Comparison of ENCODE assay signal across 17 cellular contexts in genomic region chr17:7466318-7466643, GRCh38. TPM values are rescaled to one million over a fixed set of nuclear protein-coding genes. Genes with fewer than 3 reads are reported as not detected.
DNase-seq lines count a peak whose midpoint lies in the region; ATAC-seq and TF ChIP-seq lines count a peak whose summit lies in the region.
"Had no signal": no experiment of that assay in that cellular context is flagged by ENCODE, and none has a peak within 500 bp of the region (broad histone marks: within the 10 kb centered on the region; RNA-seq: fewer than 3 reads in every experiment).

No MANE protein-coding gene starts in this region.

- H2BK120ac ChIP-seq in trophoblast cell (ENCODE audit: insufficient read depth, low read length, poor library complexity) = no peak overlapping the region

- no peak overlapping the region for H3K4ac ChIP-seq in trophoblast cell (ENCODE audit: low read depth, low read length)

- peak overlapping the region; percentile 25 for H3K18ac ChIP-seq in trophoblast cell (ENCODE audit: low read length)

- H2AK5ac ChIP-seq in trophoblast cell (ENCODE audit: low read length) = no peak overlapping the region

- H3K4me1 ChIP-seq in HEK293 (ENCODE audit: control insufficient read depth, insufficient read depth, low read length) (peaks cover 4% of the 10 kb centered on the region; the same call in 1 of the 2 replicates), trophoblast cell (ENCODE audit: control insufficient read depth in 1 of 2, insufficient read depth in 2 of 2, low read length in 2 of 2) (peaks cover 3 to 7% of the 10 kb centered on the region in 2 experiments)
- H3K4me1 ChIP-seq: BE2C, SJCRH30 had no signal

- no peak overlapping the region for H3K23ac ChIP-seq in trophoblast cell (ENCODE audit: low read length)

- H3K36me3 ChIP-seq in HEK293 (ENCODE audit: control insufficient read depth in 2 of 2, insufficient read depth in 1 of 2, low read length in 2 of 2) = peaks cover 0 to 48% of the 10 kb centered on the region in 2 experiments; a peak in 2 of 3 replicates
- H3K36me3 ChIP-seq in trophoblast cell (ENCODE audit: control insufficient read depth in 1 of 2, insufficient read depth in 2 of 2, low read length in 2 of 2) = peaks cover 38 to 39% of the 10 kb centered on the region in 2 experiments
- H3K36me3 ChIP-seq: BE2C, SJCRH30 had no signal

- DNase-seq in caudate nucleus (lab: John Stamatoyannopoulos, UW) = no peak
- no peak for DNase-seq in trophoblast cell
- DNase-seq in NCI-H2081 (lab: John Stamatoyannopoulos, UW) = no peak
- no peak for DNase-seq in activated CD4-positive, CD25-positive, alpha-beta regulatory T cell (lab: John Stamatoyannopoulos, UW)
- DNase-seq: BE2C; NCI-H1694; SJCRH30; stimulated activated CD4-positive, alpha-beta T cell treated with anti-CD3 and anti-CD28 coated beads, Interleukin-15, amount 100 ng/mL, for 24 hours; stimulated activated CD8-positive, alpha-beta memory T cell treated with anti-CD3 and anti-CD28 coated beads, Interleukin-4, amount 100 ng/mL, for 48 hours; WERI-Rb-1 had no signal

- no peak overlapping the region for H2AFZ ChIP-seq in trophoblast cell (ENCODE audit: insufficient read depth, low read length, poor library complexity)

- no peaks in the 10 kb centered on the region for H3K79me2 ChIP-seq in trophoblast cell (ENCODE audit: control insufficient read depth, insufficient read depth, low read length, poor library complexity)

- H4K91ac ChIP-seq in trophoblast cell (ENCODE audit: low read depth, low read length) = no peak overlapping the region

- no peaks in the 10 kb centered on the region for H3K27me3 ChIP-seq in trophoblast cell (ENCODE audit: insufficient read depth, low read length)
- H3K27me3 ChIP-seq: BE2C, body of pancreas, SJCRH30 had no signal

- H4K12ac ChIP-seq in trophoblast cell (ENCODE audit: low read depth, low read length) = no peak overlapping the region

- H4K8ac ChIP-seq in trophoblast cell (ENCODE audit: low read depth, low read length) = no peak overlapping the region

- no peak overlapping the region for H3K14ac ChIP-seq in trophoblast cell (ENCODE audit: low read length)

- H3K27ac ChIP-seq in HEK293 (ENCODE audit: extremely low read depth, low read depth, low read length) (no peak overlapping the region), caudate nucleus (ENCODE audit: low read depth, low read length) (peak overlapping the region; percentile 21), trophoblast cell (ENCODE audit: low read depth, low read length) (no peak overlapping the region)
- H3K27ac ChIP-seq: epithelial cell of prostate, SJCRH30, WERI-Rb-1 had no signal

- POLR2A ChIA-PET in HEK293 (lab: Yijun Ruan, JAX) = interaction anchor here (0.6 to 2.0 kb wide), 4 partner anchors 10 to 19 kb away, joined by 3 to 6 read pairs (median 4); partner anchors contain the start of genes POLR2A and ZBTB4

- no peak overlapping the region for H3K9ac ChIP-seq in trophoblast cell (ENCODE audit: low read length)

- no peak overlapping the region for H3K4me2 ChIP-seq in trophoblast cell (ENCODE audit: low read length)

- H2BK12ac ChIP-seq in trophoblast cell (ENCODE audit: low read length) = no peak overlapping the region

- H3K4me3 ChIP-seq in HEK293 (ENCODE audit: low read depth, low read length) (no peak overlapping the region), trophoblast cell (ENCODE audit: low read depth, low read length) (no peak overlapping the region)
- H3K4me3 ChIP-seq: body of pancreas, SJCRH30 had no signal

- H3K9me3 ChIP-seq in HEK293 (ENCODE audit: control insufficient read depth, insufficient read depth, low read depth, low read length) = no peaks in the 10 kb centered on the region
- no peaks in the 10 kb centered on the region for H3K9me3 ChIP-seq in trophoblast cell (ENCODE audit: insufficient read depth, low read depth, low read length)
- H3K9me3 ChIP-seq: BE2C, body of pancreas, SJCRH30 had no signal

- no peak for ATAC-seq in GM18517 (IDR thresholded peaks at IDR 0.05; ENCODE audit: unreplicated experiment)
- ATAC-seq: HCT116 had no signal

- H2BK5ac ChIP-seq in trophoblast cell (ENCODE audit: low read depth, low read length, poor library complexity) = no peak overlapping the region

- CTCF ChIA-PET in HEK293 (lab: Yijun Ruan, JAX) = interaction anchor here (0.6 to 1.2 kb wide), 3 partner anchors 9 to 111 kb away, joined by 3 to 4 read pairs (median 3); no protein-coding TSS in a partner anchor

- H3K79me1 ChIP-seq in trophoblast cell (ENCODE audit: low read length) = no peaks in the 10 kb centered on the region

- no CpG with 5 or more reads among the region's 9 CpGs for WGBS in trophoblast cell (ENCODE audit: extremely low coverage, insufficient coverage, insufficient read length)

- TF ChIP-seq CTCF in HEK293 (tag by site-specific recombination; IDR thresholded peaks at IDR 0.05) = no peak

TF ChIP-seq in HEK293, 187 proteins besides CTCF, POLR2A, EP300 and RAD21:
- no peak for TF ChIP-seq ZNF23 (tag by site-specific recombination; IDR thresholded peaks at IDR 0.05; ENCODE audit: borderline replicate concordance)
- TF ChIP-seq PRDM1 (tag by site-specific recombination; IDR thresholded peaks at IDR 0.05) = no peak
- TF ChIP-seq ZBTB26 (tag by site-specific recombination; optimal IDR thresholded peaks at IDR 0.05) = no peak
- no peak for TF ChIP-seq ZIC2 (tag by site-specific recombination; IDR thresholded peaks at IDR 0.05)
- no peak for TF ChIP-seq MYNN (tag by site-specific recombination; IDR thresholded peaks at IDR 0.05; ENCODE audit: borderline replicate concordance)
- peak; percentile 98 for TF ChIP-seq ZNF513 (tag by site-specific recombination; IDR thresholded peaks at IDR 0.05)
- no peak for TF ChIP-seq GLIS1 (tag by site-specific recombination; IDR thresholded peaks at IDR 0.05)
- TF ChIP-seq HOXA7 (CRISPR knock-in tag; IDR thresholded peaks at IDR 0.05; ENCODE audit: borderline replicate concordance) = no peak
- TF ChIP-seq ZNF701 (tag by site-specific recombination; IDR thresholded peaks at IDR 0.05) = no peak

RNA-seq across cellular contexts. Expression of gene ZBTB4, which starts 13.2 kb away (rescaled TPM):
- polyA plus RNA-seq in trophoblast cell (2013) = 15.7 and 16.2 TPM in 2 replicates

RNA-seq across cellular contexts. Expression of gene SLC35G6, which starts 15.0 kb away (rescaled TPM):
- polyA plus RNA-seq in trophoblast cell (2013) = not detected in 2 replicates
- polyA plus RNA-seq: IMR-90, neural cell had no signal

RNA-seq across cellular contexts. Expression of gene POLR2A, which starts 17.9 kb away (rescaled TPM):
- 70.0 and 71.9 TPM in 2 replicates for polyA plus RNA-seq in trophoblast cell (2013)

RNA-seq across cellular contexts. Expression of gene CHRNB1, which starts 21.4 kb away (rescaled TPM):
- 12.8 and 13.9 TPM in 2 replicates for polyA plus RNA-seq in trophoblast cell (2013)

RNA-seq across cellular contexts. Expression of gene FGF11, which starts 27.0 kb away (rescaled TPM):
- 6.4 and 6.9 TPM in 2 replicates for polyA plus RNA-seq in trophoblast cell (2013)
